ENCODE assay signal across 2 cellular contexts in the genomic region with DNA sequence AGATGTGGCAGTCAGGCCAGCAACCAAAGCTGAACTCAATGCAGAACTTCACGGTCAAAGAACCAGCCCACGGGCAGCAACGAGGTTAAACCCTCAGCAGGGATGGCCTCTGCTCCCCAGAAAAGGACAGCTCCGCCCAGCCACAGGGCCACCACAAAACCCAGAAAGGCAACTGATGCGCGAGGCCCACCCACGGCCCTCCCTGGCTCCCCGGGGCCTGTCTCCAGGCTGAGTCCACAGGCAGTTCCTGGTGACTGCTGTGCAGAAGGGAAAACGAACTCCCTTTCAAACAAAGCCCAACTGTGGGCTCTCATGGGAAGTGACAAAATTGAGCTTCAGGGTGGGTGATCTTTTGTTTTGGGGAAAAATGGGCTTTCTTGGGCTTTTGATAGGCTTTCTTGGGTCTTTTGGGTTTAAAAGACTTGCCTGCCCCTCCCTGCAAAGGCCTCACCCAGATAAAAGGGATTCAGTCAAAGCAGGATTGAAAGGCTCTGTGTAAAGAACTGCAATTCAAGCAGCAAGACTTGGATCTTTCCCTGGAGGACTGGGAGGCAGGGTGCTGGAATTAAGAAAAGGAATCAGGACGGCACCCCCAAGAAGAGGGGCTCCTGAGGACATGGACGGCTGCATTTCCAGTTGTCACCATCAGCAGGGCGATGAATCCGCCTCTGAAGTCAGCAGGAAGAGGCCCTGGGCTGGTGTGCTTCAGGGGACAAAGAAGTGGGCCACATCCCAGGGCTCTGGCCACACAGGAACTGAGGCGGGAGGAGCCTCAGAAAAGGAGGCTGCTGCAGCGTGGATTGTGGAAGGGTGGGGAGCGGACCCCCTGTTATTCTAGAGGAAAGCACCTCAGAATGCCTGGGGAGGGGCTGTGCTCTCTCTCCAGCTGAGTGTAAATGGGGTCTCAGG.
TF ChIP-seq lines count a peak whose summit lies in the region.

No MANE protein-coding gene starts in this region.

TF ChIP-seq in WTC11, 78 proteins besides CTCF, POLR2A, EP300 and RAD21:
- TF ChIP-seq MYBL2 (CRISPR knock-in tag; IDR thresholded peaks at IDR 0.05) (no peak), KAT7 (CRISPR knock-in tag; IDR thresholded peaks at IDR 0.05; ENCODE audit: borderline replicate concordance) (no peak), HMGA2 (CRISPR knock-in tag; IDR thresholded peaks at IDR 0.05) (no peak), ZNF671 (CRISPR knock-in tag; IDR thresholded peaks at IDR 0.05) (no peak), SMAD4 (CRISPR knock-in tag; IDR thresholded peaks at IDR 0.05) (no peak), GABPB1 (CRISPR knock-in tag; IDR thresholded peaks at IDR 0.05) (no peak)
- TF ChIP-seq, protein P1, sequence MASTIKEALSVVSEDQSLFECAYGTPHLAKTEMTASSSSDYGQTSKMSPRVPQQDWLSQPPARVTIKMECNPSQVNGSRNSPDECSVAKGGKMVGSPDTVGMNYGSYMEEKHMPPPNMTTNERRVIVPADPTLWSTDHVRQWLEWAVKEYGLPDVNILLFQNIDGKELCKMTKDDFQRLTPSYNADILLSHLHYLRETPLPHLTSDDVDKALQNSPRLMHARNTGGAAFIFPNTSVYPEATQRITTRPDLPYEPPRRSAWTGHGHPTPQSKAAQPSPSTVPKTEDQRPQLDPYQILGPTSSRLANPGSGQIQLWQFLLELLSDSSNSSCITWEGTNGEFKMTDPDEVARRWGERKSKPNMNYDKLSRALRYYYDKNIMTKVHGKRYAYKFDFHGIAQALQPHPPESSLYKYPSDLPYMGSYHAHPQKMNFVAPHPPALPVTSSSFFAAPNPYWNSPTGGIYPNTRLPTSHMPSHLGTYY (CRISPR knock-in tag; IDR thresholded peaks at IDR 0.05): no peak
- TF ChIP-seq, protein P2, sequence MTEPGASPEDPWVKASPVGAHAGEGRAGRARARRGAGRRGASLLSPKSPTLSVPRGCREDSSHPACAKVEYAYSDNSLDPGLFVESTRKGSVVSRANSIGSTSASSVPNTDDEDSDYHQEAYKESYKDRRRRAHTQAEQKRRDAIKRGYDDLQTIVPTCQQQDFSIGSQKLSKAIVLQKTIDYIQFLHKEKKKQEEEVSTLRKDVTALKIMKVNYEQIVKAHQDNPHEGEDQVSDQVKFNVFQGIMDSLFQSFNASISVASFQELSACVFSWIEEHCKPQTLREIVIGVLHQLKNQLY (CRISPR knock-in tag; IDR thresholded peaks at IDR 0.05): no peak
TF ChIP-seq in WTC11: peak in this region for 0.

TF ChIP-seq in H1, 55 proteins besides CTCF, POLR2A, EP300 and RAD21:
- no peak for TF ChIP-seq SP1 (IDR thresholded peaks at IDR 0.05; ENCODE audit: low read depth, low read length)
- TF ChIP-seq YY1 (IDR thresholded peaks at IDR 0.05; ENCODE audit: low read depth, low read length): no peak
- no peak for TF ChIP-seq RNF2 (IDR thresholded peaks at IDR 0.05; ENCODE audit: borderline replicate concordance, low read depth, low read length, missing control alignments, poor library complexity, severe bottlenecking)
- TF ChIP-seq SUZ12 (IDR thresholded peaks at IDR 0.05; ENCODE audit: low read length): no peak
- no peak for TF ChIP-seq KDM5A (IDR thresholded peaks at IDR 0.05; ENCODE audit: low read length)
- TF ChIP-seq HDAC2 (IDR thresholded peaks at IDR 0.05; ENCODE audit: borderline replicate concordance in 1 of 2, low read depth in 2 of 2, low read length in 2 of 2): no peak
- no peak for TF ChIP-seq RBBP5 (IDR thresholded peaks at IDR 0.05; ENCODE audit: borderline replicate concordance, low read depth, low read length)
- no peak for TF ChIP-seq SAP30 (IDR thresholded peaks at IDR 0.05; ENCODE audit: insufficient read depth, insufficient replicate concordance, low read length)
- no peak for TF ChIP-seq POLR2AphosphoS5 (IDR thresholded peaks at IDR 0.05; ENCODE audit: low read depth, low read length)
- no peak for TF ChIP-seq CHD2 (IDR thresholded peaks at IDR 0.05; ENCODE audit: low read length)
- TF ChIP-seq JUN (IDR thresholded peaks at IDR 0.05; ENCODE audit: low read depth, low read length): no peak
- no peak for TF ChIP-seq JUND (IDR thresholded peaks at IDR 0.05; ENCODE audit: low read length)
- TF ChIP-seq, protein P3, sequence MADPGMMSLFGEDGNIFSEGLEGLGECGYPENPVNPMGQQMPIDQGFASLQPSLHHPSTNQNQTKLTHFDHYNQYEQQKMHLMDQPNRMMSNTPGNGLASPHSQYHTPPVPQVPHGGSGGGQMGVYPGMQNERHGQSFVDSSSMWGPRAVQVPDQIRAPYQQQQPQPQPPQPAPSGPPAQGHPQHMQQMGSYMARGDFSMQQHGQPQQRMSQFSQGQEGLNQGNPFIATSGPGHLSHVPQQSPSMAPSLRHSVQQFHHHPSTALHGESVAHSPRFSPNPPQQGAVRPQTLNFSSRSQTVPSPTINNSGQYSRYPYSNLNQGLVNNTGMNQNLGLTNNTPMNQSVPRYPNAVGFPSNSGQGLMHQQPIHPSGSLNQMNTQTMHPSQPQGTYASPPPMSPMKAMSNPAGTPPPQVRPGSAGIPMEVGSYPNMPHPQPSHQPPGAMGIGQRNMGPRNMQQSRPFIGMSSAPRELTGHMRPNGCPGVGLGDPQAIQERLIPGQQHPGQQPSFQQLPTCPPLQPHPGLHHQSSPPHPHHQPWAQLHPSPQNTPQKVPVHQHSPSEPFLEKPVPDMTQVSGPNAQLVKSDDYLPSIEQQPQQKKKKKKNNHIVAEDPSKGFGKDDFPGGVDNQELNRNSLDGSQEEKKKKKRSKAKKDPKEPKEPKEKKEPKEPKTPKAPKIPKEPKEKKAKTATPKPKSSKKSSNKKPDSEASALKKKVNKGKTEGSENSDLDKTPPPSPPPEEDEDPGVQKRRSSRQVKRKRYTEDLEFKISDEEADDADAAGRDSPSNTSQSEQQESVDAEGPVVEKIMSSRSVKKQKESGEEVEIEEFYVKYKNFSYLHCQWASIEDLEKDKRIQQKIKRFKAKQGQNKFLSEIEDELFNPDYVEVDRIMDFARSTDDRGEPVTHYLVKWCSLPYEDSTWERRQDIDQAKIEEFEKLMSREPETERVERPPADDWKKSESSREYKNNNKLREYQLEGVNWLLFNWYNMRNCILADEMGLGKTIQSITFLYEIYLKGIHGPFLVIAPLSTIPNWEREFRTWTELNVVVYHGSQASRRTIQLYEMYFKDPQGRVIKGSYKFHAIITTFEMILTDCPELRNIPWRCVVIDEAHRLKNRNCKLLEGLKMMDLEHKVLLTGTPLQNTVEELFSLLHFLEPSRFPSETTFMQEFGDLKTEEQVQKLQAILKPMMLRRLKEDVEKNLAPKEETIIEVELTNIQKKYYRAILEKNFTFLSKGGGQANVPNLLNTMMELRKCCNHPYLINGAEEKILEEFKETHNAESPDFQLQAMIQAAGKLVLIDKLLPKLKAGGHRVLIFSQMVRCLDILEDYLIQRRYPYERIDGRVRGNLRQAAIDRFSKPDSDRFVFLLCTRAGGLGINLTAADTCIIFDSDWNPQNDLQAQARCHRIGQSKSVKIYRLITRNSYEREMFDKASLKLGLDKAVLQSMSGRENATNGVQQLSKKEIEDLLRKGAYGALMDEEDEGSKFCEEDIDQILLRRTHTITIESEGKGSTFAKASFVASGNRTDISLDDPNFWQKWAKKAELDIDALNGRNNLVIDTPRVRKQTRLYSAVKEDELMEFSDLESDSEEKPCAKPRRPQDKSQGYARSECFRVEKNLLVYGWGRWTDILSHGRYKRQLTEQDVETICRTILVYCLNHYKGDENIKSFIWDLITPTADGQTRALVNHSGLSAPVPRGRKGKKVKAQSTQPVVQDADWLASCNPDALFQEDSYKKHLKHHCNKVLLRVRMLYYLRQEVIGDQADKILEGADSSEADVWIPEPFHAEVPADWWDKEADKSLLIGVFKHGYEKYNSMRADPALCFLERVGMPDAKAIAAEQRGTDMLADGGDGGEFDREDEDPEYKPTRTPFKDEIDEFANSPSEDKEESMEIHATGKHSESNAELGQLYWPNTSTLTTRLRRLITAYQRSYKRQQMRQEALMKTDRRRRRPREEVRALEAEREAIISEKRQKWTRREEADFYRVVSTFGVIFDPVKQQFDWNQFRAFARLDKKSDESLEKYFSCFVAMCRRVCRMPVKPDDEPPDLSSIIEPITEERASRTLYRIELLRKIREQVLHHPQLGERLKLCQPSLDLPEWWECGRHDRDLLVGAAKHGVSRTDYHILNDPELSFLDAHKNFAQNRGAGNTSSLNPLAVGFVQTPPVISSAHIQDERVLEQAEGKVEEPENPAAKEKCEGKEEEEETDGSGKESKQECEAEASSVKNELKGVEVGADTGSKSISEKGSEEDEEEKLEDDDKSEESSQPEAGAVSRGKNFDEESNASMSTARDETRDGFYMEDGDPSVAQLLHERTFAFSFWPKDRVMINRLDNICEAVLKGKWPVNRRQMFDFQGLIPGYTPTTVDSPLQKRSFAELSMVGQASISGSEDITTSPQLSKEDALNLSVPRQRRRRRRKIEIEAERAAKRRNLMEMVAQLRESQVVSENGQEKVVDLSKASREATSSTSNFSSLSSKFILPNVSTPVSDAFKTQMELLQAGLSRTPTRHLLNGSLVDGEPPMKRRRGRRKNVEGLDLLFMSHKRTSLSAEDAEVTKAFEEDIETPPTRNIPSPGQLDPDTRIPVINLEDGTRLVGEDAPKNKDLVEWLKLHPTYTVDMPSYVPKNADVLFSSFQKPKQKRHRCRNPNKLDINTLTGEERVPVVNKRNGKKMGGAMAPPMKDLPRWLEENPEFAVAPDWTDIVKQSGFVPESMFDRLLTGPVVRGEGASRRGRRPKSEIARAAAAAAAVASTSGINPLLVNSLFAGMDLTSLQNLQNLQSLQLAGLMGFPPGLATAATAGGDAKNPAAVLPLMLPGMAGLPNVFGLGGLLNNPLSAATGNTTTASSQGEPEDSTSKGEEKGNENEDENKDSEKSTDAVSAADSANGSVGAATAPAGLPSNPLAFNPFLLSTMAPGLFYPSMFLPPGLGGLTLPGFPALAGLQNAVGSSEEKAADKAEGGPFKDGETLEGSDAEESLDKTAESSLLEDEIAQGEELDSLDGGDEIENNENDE (IDR thresholded peaks at IDR 0.05; ENCODE audit: insufficient replicate concordance, low read length): no peak
- TF ChIP-seq TAF1 (IDR thresholded peaks at IDR 0.05; ENCODE audit: low read depth, low read length): no peak
- no peak for TF ChIP-seq EGR1 (IDR thresholded peaks at IDR 0.05; ENCODE audit: borderline replicate concordance, low read depth, low read length)
- no peak for TF ChIP-seq PHF8 (conservative IDR thresholded peaks at IDR 0.05; ENCODE audit: low read depth, low read length)
- TF ChIP-seq SIN3A (conservative IDR thresholded peaks at IDR 0.05 in 1 of 2, IDR thresholded peaks at IDR 0.05 in 1 of 2; ENCODE audit: low read depth in 1 of 2, low read length in 2 of 2): no peak
